In the genomic region with DNA sequence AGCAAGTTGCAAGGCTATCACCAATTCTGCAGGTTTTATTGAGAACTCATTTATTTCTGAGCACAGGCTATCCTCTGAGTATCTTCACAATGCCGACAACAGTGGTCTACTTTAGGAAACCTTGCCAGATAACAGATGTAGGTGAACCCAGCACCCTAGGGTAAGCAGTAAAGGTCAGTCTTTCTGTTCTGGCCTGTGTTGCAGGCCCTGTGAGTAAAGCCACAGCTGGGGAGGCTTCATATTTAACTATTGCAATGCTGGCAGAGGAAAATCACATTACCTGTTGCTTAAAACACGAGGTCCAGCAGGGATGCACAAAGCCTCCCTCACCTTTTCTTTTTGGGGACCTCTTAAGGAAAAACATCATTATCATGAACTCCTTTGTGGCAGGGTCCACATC, we compare ENCODE assay signal across 27 cellular contexts. TPM values are rescaled to one million over a fixed set of nuclear protein-coding genes. Genes with fewer than 3 reads are reported as not detected.
"Had no signal": no experiment of that assay in that cellular context is flagged by ENCODE, and none has a peak within 500 bp of the region (broad histone marks: within the 10 kb centered on the region; RNA-seq: fewer than 3 reads in every experiment).

No MANE protein-coding gene starts in this region.

- H3K36me3 ChIP-seq: MG63, SJSA1 had no signal

- H3K4me1 ChIP-seq: SJSA1 had no signal

- FAIRE-seq: HepG2, RCC 7860 had no signal

- H3K27me3 ChIP-seq: MG63 had no signal

- H3K9me3 ChIP-seq: MG63, SJSA1 had no signal

- H3K27ac ChIP-seq: SJSA1, SK-N-MC had no signal

- ATAC-seq: HepG2 had no signal

- DNase-seq: IMR-90, Karpas-422, KG1, MG63, NCI-H1092, NCI-H1105 treated with DMSO at 0.1 percent for 48 hours, NCI-H1417 treated with DMSO at 0.1 percent for 48 hours, NCI-H146, NCI-H1694 treated with DMSO at 0.1 percent for 48 hours, NCI-H1930, NCI-H2081, NCI-H2107, NCI-H2171, NCI-H226, NCI-H446, NCI-H510A, NCI-H524 treated with DMSO at 0.1 percent for 48 hours, NCI-H69, NCI-H774, Right ventricle myocardium superior, RPMI8226, SIG-M5 had no signal

- H3K4me3 ChIP-seq: MG63, SJSA1, SK-N-MC had no signal

RNA-seq across cellular contexts. Expression of gene FSD2, which starts 59.1 kb away (rescaled TPM):
- total RNA-seq: HepG2, HT1080, IMR-90, SJSA1 had no signal
- polyA plus RNA-seq: HepG2, IMR-90 had no signal
